ENCODE assay signal across 8 cellular contexts in genomic region chrX:153260471-153260870, GRCh38.
DNase-seq lines count a peak whose midpoint lies in the region; ATAC-seq and TF ChIP-seq lines count a peak whose summit lies in the region.
"Not testable (repeated sequence)": the region's sequence is repeated elsewhere in the genome, so short reads cannot be mapped to it uniquely, and the experiment has no call there.

No MANE protein-coding gene starts in this region.

- not testable (repeated sequence) for H3K9me2 ChIP-seq in PC-3 (replicated peaks; ENCODE audit: low read length)

- CTCF ChIA-PET in PC-3 (lab: Charles Lee); WTC11 (lab: Charles Lee): not testable (repeated sequence)

- H3K27me3 Mint-ChIP-seq in WTC11 (ENCODE audit: low read depth); activated naive CD8-positive, alpha-beta T cell treated with anti-CD3 and anti-CD28 coated beads, Interleukin-2, amount 10 ng/mL, durations not matched to agents 7 days and 5 days; memory B cell: not testable (repeated sequence)

- H3K4me3 Mint-ChIP-seq in WTC11; activated naive CD8-positive, alpha-beta T cell treated with anti-CD3 and anti-CD28 coated beads, Interleukin-2, amount 10 ng/mL, durations not matched to agents 7 days and 5 days; memory B cell: not testable (repeated sequence)

- not testable (repeated sequence) for H3K36me3 ChIP-seq in PC-3 (ENCODE audit: low read depth, low read length); left lung; upper lobe of right lung

- TF ChIP-seq CTCF in PC-3 (conservative IDR thresholded peaks at IDR 0.05; ENCODE audit: low read depth, low read length); WTC11 (IDR thresholded peaks at IDR 0.05); foreskin keratinocyte (conservative IDR thresholded peaks at IDR 0.05); left lung (IDR thresholded peaks at IDR 0.05); upper lobe of right lung (IDR thresholded peaks at IDR 0.05): not testable (repeated sequence)

- intact Hi-C loops in PC-3 (cut with micrococcal nuclease); left lung (cut with DNase I); upper lobe of right lung (cut with DNase I): not testable (repeated sequence)

- not testable (repeated sequence) for H3F3A ChIP-seq in PC-3 (ENCODE audit: low read length, unreplicated experiment)

- H3K27ac Mint-ChIP-seq in WTC11; activated naive CD8-positive, alpha-beta T cell treated with anti-CD3 and anti-CD28 coated beads, Interleukin-2, amount 10 ng/mL, durations not matched to agents 7 days and 5 days; memory B cell: not testable (repeated sequence)

- not testable (repeated sequence) for H3K9me3 ChIP-seq in PC-3 (ENCODE audit: low read length); left lung; upper lobe of right lung

- not testable (repeated sequence) for H3K27ac ChIP-seq in PC-3 (ENCODE audit: low read length); foreskin keratinocyte; left lung; upper lobe of right lung

- not testable (repeated sequence) for H3K4me3 ChIP-seq in PC-3 (ENCODE audit: low read length); left lung; upper lobe of right lung

- BruUV-seq in PC-3 (replicated peaks; lab: Mats Ljungman, UMichigan), result not testable (repeated sequence)

- not testable (repeated sequence) for DNase-seq in PC-3; WTC11 (ENCODE audit: low spot score); activated naive CD8-positive, alpha-beta T cell treated with anti-CD3 and anti-CD28 coated beads, Interleukin-2, amount 10 ng/mL, durations not matched to agents 7 days and 5 days; foreskin keratinocyte; left lung; memory B cell (ENCODE audit: low spot score in 2 of 2); upper lobe of right lung

- H3K27me3 ChIP-seq in PC-3 (ENCODE audit: low read length); foreskin keratinocyte; left lung; upper lobe of right lung: not testable (repeated sequence)

- not testable (repeated sequence) for H3K9me3 Mint-ChIP-seq in WTC11; activated naive CD8-positive, alpha-beta T cell treated with anti-CD3 and anti-CD28 coated beads, Interleukin-2, amount 10 ng/mL, durations not matched to agents 7 days and 5 days; memory B cell

- not testable (repeated sequence) for H3K9ac ChIP-seq in PC-3 (ENCODE audit: low read length)

- not testable (repeated sequence) for H3K79me2 ChIP-seq in PC-3 (ENCODE audit: low read length)

- ATAC-seq in GM19351 (IDR thresholded peaks at IDR 0.05; ENCODE audit: unreplicated experiment), result peak; percentile 54
- peak; percentile 61; the same call in 1 of the 2 replicates for ATAC-seq in PC-3
- peak; percentile 65 for ATAC-seq in WTC11
- peak; percentile 50 for ATAC-seq in activated naive CD8-positive, alpha-beta T cell treated with anti-CD3 and anti-CD28 coated beads, Interleukin-2, amount 10 ng/mL, durations not matched to agents 7 days and 5 days (ENCODE audit: low read depth)
- peak; percentile 62 for ATAC-seq in foreskin keratinocyte
- ATAC-seq in left lung, result peak; percentile 86
- ATAC-seq in memory B cell (ENCODE audit: low read depth), result peak; percentile 52
- ATAC-seq in upper lobe of right lung, result peak; percentile 86

- H3K4me2 ChIP-seq in PC-3 (ENCODE audit: low read length), result not testable (repeated sequence)

- POLR2A ChIA-PET in PC-3 (lab: Charles Lee; ENCODE audit: unreplicated experiment); WTC11 (lab: Charles Lee); activated naive CD8-positive, alpha-beta T cell treated with anti-CD3 and anti-CD28 coated beads, Interleukin-2, amount 10 ng/mL, durations not matched to agents 7 days and 5 days (lab: Charles Lee): not testable (repeated sequence)

- not testable (repeated sequence) for H3K4me1 Mint-ChIP-seq in WTC11; activated naive CD8-positive, alpha-beta T cell treated with anti-CD3 and anti-CD28 coated beads, Interleukin-2, amount 10 ng/mL, durations not matched to agents 7 days and 5 days; memory B cell

- H2AFZ ChIP-seq in PC-3 (ENCODE audit: low read length), result not testable (repeated sequence)

- H3K4me1 ChIP-seq in PC-3 (ENCODE audit: insufficient read depth, low read length); foreskin keratinocyte; left lung; upper lobe of right lung: not testable (repeated sequence)

- not testable (repeated sequence) for H3K36me3 Mint-ChIP-seq in WTC11; activated naive CD8-positive, alpha-beta T cell treated with anti-CD3 and anti-CD28 coated beads, Interleukin-2, amount 10 ng/mL, durations not matched to agents 7 days and 5 days; memory B cell

- not testable (repeated sequence) for H4K20me1 ChIP-seq in PC-3 (ENCODE audit: low read length)
